Comparison of ENCODE assay signal across 10 cellular contexts in the genomic region with DNA sequence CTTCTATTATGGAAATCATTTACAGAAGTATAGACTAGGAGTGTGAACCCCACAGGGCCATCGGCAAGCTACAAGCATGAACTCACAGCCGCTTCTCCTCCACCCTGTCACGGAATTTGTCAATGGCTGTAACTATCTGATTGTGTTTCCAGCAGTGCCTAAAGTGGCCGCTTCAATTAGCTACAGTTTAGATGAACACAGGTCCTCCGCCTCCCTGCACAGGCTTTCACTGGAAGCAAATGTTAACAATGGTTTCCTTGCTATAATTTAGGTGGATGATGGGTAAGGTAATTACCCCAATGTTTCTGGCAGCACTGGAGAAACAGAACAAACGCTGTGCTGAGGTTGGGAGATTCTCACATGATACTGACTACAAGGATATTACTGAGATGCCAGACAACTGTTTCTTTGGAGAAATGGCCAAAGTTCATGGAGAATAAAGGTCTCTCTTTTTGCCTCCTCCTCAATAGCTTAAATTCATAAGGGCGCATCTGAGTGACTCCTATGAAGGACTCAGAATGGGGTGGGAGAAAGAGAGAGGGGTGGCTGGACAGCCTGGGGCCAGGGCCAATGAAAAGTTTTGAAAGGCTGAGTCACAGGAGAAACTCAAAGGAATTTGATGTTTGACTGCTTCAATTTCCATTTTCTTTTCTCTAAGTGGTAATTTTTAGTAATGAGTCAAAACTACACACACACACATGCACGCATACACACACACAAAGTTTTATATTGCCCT.
DNase-seq lines count a peak whose midpoint lies in the region; ATAC-seq, FAIRE-seq and TF ChIP-seq lines count a peak whose summit lies in the region.
"Had no signal": no experiment of that assay in that cellular context is flagged by ENCODE, and none has a peak within 500 bp of the region (broad histone marks: within the 10 kb centered on the region; RNA-seq: fewer than 3 reads in every experiment).

No MANE protein-coding gene starts in this region.

- peaks cover 5% of the 10 kb centered on the region for H3K36me3 ChIP-seq in fibroblast of lung (ENCODE audit: control insufficient read depth, insufficient read depth, low read length)

- peaks cover 57% of the 10 kb centered on the region for H3K4me1 Mint-ChIP-seq in neural crest cell
- H3K4me1 Mint-ChIP-seq in activated CD8-positive, alpha-beta T cell treated with anti-CD3 and anti-CD28 coated beads, Interleukin-2, amount 10 ng/mL, durations not matched to agents 7 days and 5 days (ENCODE audit: low read depth): peaks cover 19% of the 10 kb centered on the region
- peaks cover 5% of the 10 kb centered on the region for H3K4me1 Mint-ChIP-seq in activated CD8-positive, alpha-beta T cell treated with anti-CD3 and anti-CD28 coated beads for 36 hours (ENCODE audit: low read depth)
- H3K4me1 Mint-ChIP-seq: CD8-positive, alpha-beta memory T cell had no signal

- DNase-seq in AG20443 (ENCODE audit: low spot score) (peak; percentile 62), NCI-H69 (lab: John Stamatoyannopoulos, UW) (peak; percentile 54), fibroblast of lung (ENCODE audit: low read depth in 2 of 2) (peak; percentile 66 to 92), neural crest cell (ENCODE audit: low read depth, low spot score) (peak; percentile 17), GM12891 (ENCODE audit: insufficient read length, low spot score) (no peak), KG1 (lab: John Stamatoyannopoulos, UW) (no peak)
- no peak for DNase-seq in activated CD8-positive, alpha-beta T cell treated with anti-CD3 and anti-CD28 coated beads, Interleukin-2, amount 10 ng/mL, durations not matched to agents 7 days and 5 days
- DNase-seq in activated CD8-positive, alpha-beta T cell treated with anti-CD3 and anti-CD28 coated beads for 36 hours: no peak
- DNase-seq: CD8-positive, alpha-beta memory T cell had no signal

- no peaks in the 10 kb centered on the region for H3K79me2 ChIP-seq in fibroblast of lung (ENCODE audit: control insufficient read depth, insufficient read depth, low read length)

- no peaks in the 10 kb centered on the region for H3K9me3 ChIP-seq in fibroblast of lung (ENCODE audit: control insufficient read depth, insufficient read depth, low read depth, low read length)
- H3K9me3 ChIP-seq: tibial nerve had no signal

- H3K9ac ChIP-seq in fibroblast of lung (ENCODE audit: insufficient read depth, low read length): no peak overlapping the region

- H3K27ac ChIP-seq in fibroblast of lung (ENCODE audit: insufficient read depth, low read length): no peak overlapping the region

- no peak overlapping the region for H3K4me3 ChIP-seq in fibroblast of lung (replicated peaks in 1 of 4; ENCODE audit: control extremely low read depth in 1 of 4, insufficient read depth in 1 of 4, low read depth in 3 of 4, low read length in 4 of 4)
- H3K4me3 ChIP-seq: tibial nerve had no signal

- H3K36me3 Mint-ChIP-seq in neural crest cell (ENCODE audit: low read depth): peaks cover 13% of the 10 kb centered on the region
- H3K36me3 Mint-ChIP-seq in activated CD8-positive, alpha-beta T cell treated with anti-CD3 and anti-CD28 coated beads, Interleukin-2, amount 10 ng/mL, durations not matched to agents 7 days and 5 days (ENCODE audit: low read depth): peaks cover 11% of the 10 kb centered on the region
- H3K36me3 Mint-ChIP-seq in activated CD8-positive, alpha-beta T cell treated with anti-CD3 and anti-CD28 coated beads for 36 hours (ENCODE audit: low read depth): peaks cover 9% of the 10 kb centered on the region

- H4K20me1 ChIP-seq in fibroblast of lung (ENCODE audit: control insufficient read depth, extremely low read depth, insufficient read depth, low read length): no peaks in the 10 kb centered on the region

- intact Hi-C loops in activated CD8-positive, alpha-beta T cell treated with anti-CD3 and anti-CD28 coated beads for 36 hours (cut with micrococcal nuclease): no loop called here

- peaks cover 4% of the 10 kb centered on the region for H3K4me1 ChIP-seq in fibroblast of lung (ENCODE audit: control insufficient read depth, extremely low read depth, insufficient read depth, low read length)

- H2AFZ ChIP-seq in fibroblast of lung (ENCODE audit: low read length): no peak overlapping the region

- H3K27me3 Mint-ChIP-seq in neural crest cell (ENCODE audit: low read depth): no peaks in the 10 kb centered on the region
- no peaks in the 10 kb centered on the region for H3K27me3 Mint-ChIP-seq in activated CD8-positive, alpha-beta T cell treated with anti-CD3 and anti-CD28 coated beads, Interleukin-2, amount 10 ng/mL, durations not matched to agents 7 days and 5 days (ENCODE audit: low read depth)
- no peaks in the 10 kb centered on the region for H3K27me3 Mint-ChIP-seq in activated CD8-positive, alpha-beta T cell treated with anti-CD3 and anti-CD28 coated beads for 36 hours
- H3K27me3 Mint-ChIP-seq: CD8-positive, alpha-beta memory T cell had no signal

- H3K4me2 ChIP-seq in fibroblast of lung (ENCODE audit: extremely low read depth, insufficient read depth, low read length): no peak overlapping the region

- POLR2A ChIA-PET in activated CD8-positive, alpha-beta T cell treated with anti-CD3 and anti-CD28 coated beads, Interleukin-2, amount 10 ng/mL, durations not matched to agents 7 days and 5 days (lab: Charles Lee): no interaction called here
- POLR2A ChIA-PET in activated CD8-positive, alpha-beta T cell treated with anti-CD3 and anti-CD28 coated beads for 36 hours (lab: Charles Lee): no interaction called here

- no peak for TF ChIP-seq POLR2A in GM12891 (IDR thresholded peaks at IDR 0.05; ENCODE audit: low read depth, low read length)

- CTCF ChIA-PET in activated CD8-positive, alpha-beta T cell treated with anti-CD3 and anti-CD28 coated beads, Interleukin-2, amount 10 ng/mL, durations not matched to agents 7 days and 5 days (lab: Charles Lee): interaction anchor here (1.0 to 1.9 kb wide), 5 partner anchors 30 to 179 kb away, joined by 3 to 7 read pairs (median 3); no protein-coding TSS in a partner anchor
- CTCF ChIA-PET in activated CD8-positive, alpha-beta T cell treated with anti-CD3 and anti-CD28 coated beads for 36 hours (lab: Charles Lee): interaction anchor here (1.6 kb wide), 1 partner anchor 33 kb away, joined by 3 read pairs; no protein-coding TSS in a partner anchor

- no peaks in the 10 kb centered on the region for H3K9me3 Mint-ChIP-seq in neural crest cell
- no peaks in the 10 kb centered on the region for H3K9me3 Mint-ChIP-seq in activated CD8-positive, alpha-beta T cell treated with anti-CD3 and anti-CD28 coated beads, Interleukin-2, amount 10 ng/mL, durations not matched to agents 7 days and 5 days (ENCODE audit: insufficient read depth)
- H3K9me3 Mint-ChIP-seq in activated CD8-positive, alpha-beta T cell treated with anti-CD3 and anti-CD28 coated beads for 36 hours: no peaks in the 10 kb centered on the region
- H3K9me3 Mint-ChIP-seq: CD8-positive, alpha-beta memory T cell had no signal

- no peak for TF ChIP-seq CTCF in fibroblast of lung (conservative IDR thresholded peaks at IDR 0.05 in 1 of 2, IDR thresholded peaks at IDR 0.05 in 1 of 2; ENCODE audit: low read depth in 1 of 2, low read length in 2 of 2)
- TF ChIP-seq CTCF in neural crest cell (conservative IDR thresholded peaks at IDR 0.05): no peak
- no peak for TF ChIP-seq CTCF in activated CD8-positive, alpha-beta T cell treated with anti-CD3 and anti-CD28 coated beads for 36 hours (IDR thresholded peaks at IDR 0.05)

- no peaks in the 10 kb centered on the region for H3K27me3 ChIP-seq in fibroblast of lung (ENCODE audit: control insufficient read depth, insufficient read depth, low read length)
- H3K27me3 ChIP-seq: tibial nerve had no signal

- peak overlapping the region; percentile 33 for H3K4me3 Mint-ChIP-seq in neural crest cell
- H3K4me3 Mint-ChIP-seq in activated CD8-positive, alpha-beta T cell treated with anti-CD3 and anti-CD28 coated beads, Interleukin-2, amount 10 ng/mL, durations not matched to agents 7 days and 5 days: no peak overlapping the region
- no peak overlapping the region for H3K4me3 Mint-ChIP-seq in activated CD8-positive, alpha-beta T cell treated with anti-CD3 and anti-CD28 coated beads for 36 hours
- H3K4me3 Mint-ChIP-seq: CD8-positive, alpha-beta memory T cell had no signal

- H3K27ac Mint-ChIP-seq in neural crest cell (ENCODE audit: unreplicated experiment): peak overlapping the region; percentile 94
- no peak overlapping the region for H3K27ac Mint-ChIP-seq in activated CD8-positive, alpha-beta T cell treated with anti-CD3 and anti-CD28 coated beads, Interleukin-2, amount 10 ng/mL, durations not matched to agents 7 days and 5 days
- H3K27ac Mint-ChIP-seq in activated CD8-positive, alpha-beta T cell treated with anti-CD3 and anti-CD28 coated beads for 36 hours: no peak overlapping the region
- H3K27ac Mint-ChIP-seq: CD8-positive, alpha-beta memory T cell had no signal

- no peak for FAIRE-seq in GM12891 (lab: Jason Lieb, UNC)

- ATAC-seq in activated CD8-positive, alpha-beta T cell treated with anti-CD3 and anti-CD28 coated beads, Interleukin-2, amount 10 ng/mL, durations not matched to agents 7 days and 5 days: no peak
- ATAC-seq in activated CD8-positive, alpha-beta T cell treated with anti-CD3 and anti-CD28 coated beads for 36 hours: no peak

TF ChIP-seq in GM12891, 5 proteins besides CTCF, POLR2A, EP300 and RAD21:
- TF ChIP-seq PAX5 (IDR thresholded peaks at IDR 0.05; ENCODE audit: insufficient read depth, low read length, severe bottlenecking) (no peak), POLR2AphosphoS5 (IDR thresholded peaks at IDR 0.05; ENCODE audit: low read depth, low read length) (no peak), POU2F2 (IDR thresholded peaks at IDR 0.05; ENCODE audit: low read depth, low read length) (no peak), SPI1 (IDR thresholded peaks at IDR 0.05; ENCODE audit: low read depth, low read length) (no peak), TAF1 (IDR thresholded peaks at IDR 0.05; ENCODE audit: low read depth, low read length) (no peak)

Comparison
In these comparisons a context has a peak if more than half of its experiments do, and no peak if none do; other contexts are left out.
1. DNase-seq: peak in AG20443 (single experiment), NCI-H69 (single experiment), fibroblast of lung (2 of 2) and neural crest cell (single experiment); none in GM12891 (single experiment), activated CD8-positive, alpha-beta T cell treated with anti-CD3 and anti-CD28 coated beads, Interleukin-2, amount 10 ng/mL, durations not matched to agents 7 days and 5 days (single experiment), KG1 (single experiment) and activated CD8-positive, alpha-beta T cell treated with anti-CD3 and anti-CD28 coated beads for 36 hours (single experiment).